In the genomic region with DNA sequence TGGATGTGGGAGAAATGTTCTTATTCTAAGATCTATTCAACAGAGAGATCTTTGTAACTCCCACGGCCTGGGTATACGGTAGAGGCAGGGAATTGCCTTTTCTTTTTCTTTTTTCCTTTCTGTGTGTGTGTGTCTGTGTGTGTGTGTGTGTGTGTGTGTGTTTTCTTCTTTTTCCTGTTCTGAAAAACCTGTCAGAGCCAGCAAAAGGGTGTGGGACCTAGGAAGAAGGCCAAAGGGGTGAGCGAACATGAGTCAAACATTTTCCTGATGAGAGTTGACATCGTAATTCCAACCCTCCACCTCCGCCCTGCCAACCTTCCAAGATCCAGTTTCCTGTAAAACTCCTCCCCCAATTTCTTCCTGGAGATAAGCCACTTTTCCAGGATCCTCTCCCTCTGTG, we compare ENCODE assay signal across 11 cellular contexts. TPM values are rescaled to one million over a fixed set of nuclear protein-coding genes. Genes with fewer than 3 reads are reported as not detected.
DNase-seq lines count a peak whose midpoint lies in the region; ATAC-seq and TF ChIP-seq lines count a peak whose summit lies in the region.
"Had no signal": no experiment of that assay in that cellular context is flagged by ENCODE, and none has a peak within 500 bp of the region (broad histone marks: within the 10 kb centered on the region; RNA-seq: fewer than 3 reads in every experiment).

No MANE protein-coding gene starts in this region.

- H2AK9ac ChIP-seq in IMR-90 (replicated peaks; ENCODE audit: low read depth, low read length, poor library complexity), result peak overlapping the region; percentile 39

- intact Hi-C loops in IMR-90 (cut with micrococcal nuclease), result loop anchor here (10.0 kb wide), 1 partner anchor 362 kb away; no protein-coding TSS in a partner anchor
- intact Hi-C loops in lower leg skin (cut with DNase I; ENCODE audit: low total_unique reads), result no loop called here

- no peak overlapping the region; the same call in 1 of the 2 replicates for H4K5ac ChIP-seq in IMR-90 (ENCODE audit: low read depth, low read length)

- no peaks in the 10 kb centered on the region for H3K27me3 ChIP-seq in IMR-90 (ENCODE audit: control insufficient read depth, insufficient read depth, low read length)
- no peaks in the 10 kb centered on the region for H3K27me3 ChIP-seq in thoracic aorta (replicated peaks; ENCODE audit: insufficient read depth)
- H3K27me3 ChIP-seq: SJCRH30 had no signal

- H3K4me3 Mint-ChIP-seq in activated T-helper 17 cell treated with anti-CD3 and anti-CD28 coated beads, Interleukin-2, amount 50 U/mL, for 72 hours, result no peak overlapping the region
- H3K4me3 Mint-ChIP-seq: endodermal cell; stimulated activated effector memory CD8-positive, alpha-beta T cell treated with anti-CD3 and anti-CD28 coated beads, Interleukin-12 subunit alpha, Interleukin-12 subunit beta, amount 100 ng/mL, for 72 hours had no signal

- ATAC-seq in IMR-90 (ENCODE audit: low read depth) (no peak), thoracic aorta (ENCODE audit: insufficient number of reproducible peaks, low FRiP score, low read depth) (no peak), HG03139 (IDR thresholded peaks at IDR 0.05; ENCODE audit: unreplicated experiment) (no peak), GM18520 (IDR thresholded peaks at IDR 0.05; ENCODE audit: unreplicated experiment) (no peak)
- ATAC-seq in activated T-helper 17 cell treated with anti-CD3 and anti-CD28 coated beads, Interleukin-2, amount 50 U/mL, for 72 hours (replicated peaks), result no peak
- ATAC-seq: stimulated activated effector memory CD8-positive, alpha-beta T cell treated with anti-CD3 and anti-CD28 coated beads, Interleukin-12 subunit alpha, Interleukin-12 subunit beta, amount 100 ng/mL, for 72 hours had no signal

- H2AK5ac ChIP-seq in IMR-90 (ENCODE audit: low read depth, low read length), result peak overlapping the region; percentile 55

- DNase-seq in IMR-90 (peak; percentile 71), dedifferentiated amniotic fluid mesenchymal stem cell (ENCODE audit: extremely low spot score) (peak; percentile 65), lower leg skin (ENCODE audit: low spot score in 2 of 2) (peak; percentile 87 to 88), thoracic aorta (ENCODE audit: low spot score) (no peak), GM10248 (ENCODE audit: extremely low spot score) (no peak)
- DNase-seq: endodermal cell, SJCRH30 had no signal

- H3K9me1 ChIP-seq in IMR-90 (ENCODE audit: insufficient read depth, low read length), result peaks cover 16% of the 10 kb centered on the region

- POLR2A ChIA-PET in IMR-90 (lab: Charles Lee; ENCODE audit: unreplicated experiment), result no interaction called here
- POLR2A ChIA-PET in GM10248 (lab: Yijun Ruan, JAX), result no interaction called here

- peak overlapping the region; percentile 59 for H2BK5ac ChIP-seq in IMR-90 (ENCODE audit: low read depth, low read length, poor library complexity, severe bottlenecking)

- peaks cover 9% of the 10 kb centered on the region for H3K4me1 Mint-ChIP-seq in activated T-helper 17 cell treated with anti-CD3 and anti-CD28 coated beads, Interleukin-2, amount 50 U/mL, for 72 hours

- H3K27ac ChIP-seq in IMR-90 (ENCODE audit: insufficient read depth, low read length) (no peak overlapping the region), thoracic aorta (peak overlapping the region; percentile 93 to 97)
- H3K27ac ChIP-seq: SJCRH30 had no signal

- no peaks in the 10 kb centered on the region for H3K27me3 Mint-ChIP-seq in activated T-helper 17 cell treated with anti-CD3 and anti-CD28 coated beads, Interleukin-2, amount 50 U/mL, for 72 hours

- CTCF ChIA-PET in IMR-90 (lab: Yijun Ruan, JAX), result no interaction called here
- CTCF ChIA-PET in GM10248 (lab: Yijun Ruan, JAX), result interaction anchor here (3.2 kb wide), 1 partner anchor 9 kb away, joined by 11 read pairs; no protein-coding TSS in a partner anchor

- TF ChIP-seq CTCF in IMR-90 (conservative IDR thresholded peaks at IDR 0.05; ENCODE audit: low read depth, low read length) (no peak), lower leg skin (IDR thresholded peaks at IDR 0.05) (no peak), thoracic aorta (IDR thresholded peaks at IDR 0.05) (no peak), GM10248 (IDR thresholded peaks at IDR 0.05; ENCODE audit: control extremely low read depth, extremely low read depth, low read depth, missing control alignments) (no peak)

- H2BK15ac ChIP-seq in IMR-90 (ENCODE audit: low read depth, low read length), result peak overlapping the region; percentile 94

- no TSS peak for BruUV-seq in IMR-90 (replicated peaks; lab: Mats Ljungman, UMichigan)

- H3K36me3 ChIP-seq in IMR-90 (ENCODE audit: control insufficient read depth, insufficient read depth, low read length), result no peaks in the 10 kb centered on the region
- H3K36me3 ChIP-seq in thoracic aorta, result no peaks in the 10 kb centered on the region
- H3K36me3 ChIP-seq: SJCRH30 had no signal

- TF ChIP-seq POLR2A in IMR-90 (IDR thresholded peaks at IDR 0.05; ENCODE audit: low read depth, low read length) (no peak), lower leg skin (IDR thresholded peaks at IDR 0.05) (no peak)

- no peak overlapping the region for H3K9ac ChIP-seq in IMR-90 (ENCODE audit: low read depth, low read length)

- H4K20me1 ChIP-seq in IMR-90 (ENCODE audit: insufficient read depth, low read length), result peaks cover 11% of the 10 kb centered on the region; the same call in 1 of the 2 replicates

- no peak overlapping the region for H3K56ac ChIP-seq in IMR-90 (ENCODE audit: extremely low read depth, insufficient read depth, low read length)

- H3K79me1 ChIP-seq in IMR-90 (ENCODE audit: low read depth in 1 of 2, low read length in 2 of 2), result peaks cover 5 to 23% of the 10 kb centered on the region in 2 experiments; a peak in 3 of 4 replicates

- no peak overlapping the region for H3K27ac Mint-ChIP-seq in activated T-helper 17 cell treated with anti-CD3 and anti-CD28 coated beads, Interleukin-2, amount 50 U/mL, for 72 hours
- H3K27ac Mint-ChIP-seq: endodermal cell; stimulated activated effector memory CD8-positive, alpha-beta T cell treated with anti-CD3 and anti-CD28 coated beads, Interleukin-12 subunit alpha, Interleukin-12 subunit beta, amount 100 ng/mL, for 72 hours had no signal

- 10% methylated on average over 2 of the region's 5 CpGs; no CpG with 5 or more reads in 1 of the 2 experiments for WGBS in IMR-90 (ENCODE audit: extremely low coverage in 2 of 2, insufficient read length in 1 of 2), 2 experiments
- 17 to 28% methylated on average over 5 of the region's 5 CpGs for WGBS in lower leg skin, 2 donors

- peak overlapping the region; percentile 53; the same call in 1 of the 2 replicates for H3K18ac ChIP-seq in IMR-90 (ENCODE audit: low read depth, low read length)

- H3K9me3 Mint-ChIP-seq in activated T-helper 17 cell treated with anti-CD3 and anti-CD28 coated beads, Interleukin-2, amount 50 U/mL, for 72 hours, result no peaks in the 10 kb centered on the region
- H3K9me3 Mint-ChIP-seq: endodermal cell; stimulated activated effector memory CD8-positive, alpha-beta T cell treated with anti-CD3 and anti-CD28 coated beads, Interleukin-12 subunit alpha, Interleukin-12 subunit beta, amount 100 ng/mL, for 72 hours had no signal

- H2AFZ ChIP-seq in IMR-90 (replicated peaks; ENCODE audit: low read length, poor library complexity), result peak overlapping the region; percentile 61

- H2BK120ac ChIP-seq in IMR-90 (ENCODE audit: low read depth, low read length), result peak overlapping the region; percentile 83

- H3K9me3 ChIP-seq in IMR-90 (ENCODE audit: control insufficient read depth, insufficient read depth, low read length) (no peaks in the 10 kb centered on the region), thoracic aorta (no peaks in the 10 kb centered on the region)
- H3K9me3 ChIP-seq: SJCRH30 had no signal

- TF ChIP-seq RAD21 in IMR-90 (IDR thresholded peaks at IDR 0.05; ENCODE audit: low read length), result no peak

- peak overlapping the region; percentile 69 for H4K91ac ChIP-seq in IMR-90 (ENCODE audit: insufficient read depth, low read depth, low read length)

- H2BK20ac ChIP-seq in IMR-90 (ENCODE audit: low read depth, low read length), result peak overlapping the region; percentile 77

- dilution Hi-C loops in IMR-90 (cut with HindIII; ENCODE audit: low sequenced_read_pairs, unreplicated experiment), result no loop called here

- H3K14ac ChIP-seq in IMR-90 (replicated peaks; ENCODE audit: low read depth, low read length), result peak overlapping the region; percentile 34; the same call in 1 of the 2 replicates

- H3K36me3 Mint-ChIP-seq in activated T-helper 17 cell treated with anti-CD3 and anti-CD28 coated beads, Interleukin-2, amount 50 U/mL, for 72 hours (ENCODE audit: low read depth), result peaks cover 22% of the 10 kb centered on the region

- H3K4me2 ChIP-seq in IMR-90 (ENCODE audit: low read depth, low read length), result peak overlapping the region; percentile 10; the same call in 1 of the 2 replicates

- H3K23ac ChIP-seq in IMR-90 (ENCODE audit: low read depth, low read length), result peak overlapping the region; percentile 83

- no peak overlapping the region for H3K4me3 ChIP-seq in IMR-90 (ENCODE audit: insufficient read depth, low read depth, low read length)
- H3K4me3 ChIP-seq in lower leg skin (ENCODE audit: low read depth, poor library complexity, severe bottlenecking), result no peak overlapping the region
- H3K4me3 ChIP-seq in thoracic aorta, result no peak overlapping the region
- H3K4me3 ChIP-seq: SJCRH30 had no signal

- H3K4ac ChIP-seq in IMR-90 (ENCODE audit: low read depth, low read length), result peak overlapping the region; percentile 67

- H3K4me1 ChIP-seq in IMR-90 (ENCODE audit: control insufficient read depth, insufficient read depth, low read length) (peaks cover 13% of the 10 kb centered on the region; the same call in 1 of the 2 replicates), thoracic aorta (ENCODE audit: control insufficient read depth in 1 of 2, low read depth in 2 of 2) (peaks cover 17 to 31% of the 10 kb centered on the region in 2 donors)

- peak overlapping the region; percentile 75 to 84 for H4K8ac ChIP-seq in IMR-90 (ENCODE audit: low read depth in 2 of 2, low read length in 2 of 2)

- in situ Hi-C loops in IMR-90 (cut with MboI; ENCODE audit: low sequenced_read_pairs), result loop anchor here (10.0 to 25.0 kb wide), 2 partner anchors 148 to 1055 kb away; no protein-coding TSS in a partner anchor

RNA-seq across cellular contexts. Expression of gene CHIC2, which starts 2.8 kb away (rescaled TPM):
- total RNA-seq in IMR-90 (2012; rRNA removed), result 26.3 and 65.0 TPM in 2 replicates
- 18.8 and 20.4 TPM in 2 replicates for polyA plus RNA-seq in IMR-90 (2012; rRNA removed)
- 25.1 and 34.5 TPM in 2 replicates for polyA plus RNA-seq in IMR-90 (2012; cell fraction: cytosol; rRNA removed)
- 13.2 and 17.0 TPM in 2 replicates for polyA plus RNA-seq in IMR-90 (2012; cell fraction: nucleus; rRNA removed; ENCODE audit: low replicate concordance)
- 10 to 100 TPM; 63.0 to 80.7 (median 69.8) TPM for total RNA-seq in lower leg skin
- total RNA-seq in thoracic aorta, result 10 to 100 TPM; 52.8 to 75.0 TPM
- 10 to 100 TPM; 12.8 to 21.8 TPM for total RNA-seq in activated T-helper 17 cell treated with anti-CD3 and anti-CD28 coated beads, Interleukin-2, amount 50 U/mL, for 72 hours

RNA-seq across cellular contexts. Expression of gene GSX2, which starts 32.8 kb away (rescaled TPM):
- not detected in 2 replicates for total RNA-seq in IMR-90 (2012; rRNA removed)
- not detected in 2 replicates for polyA plus RNA-seq in IMR-90 (2012; rRNA removed)
- polyA plus RNA-seq in IMR-90 (2012; cell fraction: cytosol; rRNA removed), result 0.03 TPM in 1 of 2 replicates, not detected in the other
- polyA plus RNA-seq in IMR-90 (2012; cell fraction: nucleus; rRNA removed; ENCODE audit: low replicate concordance), result not detected in 2 replicates
- total RNA-seq in lower leg skin, result 1 to 10 TPM in 3 of 4 donors, under 1 TPM in 1; 0.81 to 2.8 (median 1.7) TPM
- not detected for total RNA-seq in thoracic aorta
- not detected for total RNA-seq in activated T-helper 17 cell treated with anti-CD3 and anti-CD28 coated beads, Interleukin-2, amount 50 U/mL, for 72 hours
- total RNA-seq: endodermal cell had no signal

Comparison
In these comparisons a context has a peak if more than half of its experiments do, and no peak if none do; other contexts are left out.
1. DNase-seq: peak in IMR-90 (single experiment), dedifferentiated amniotic fluid mesenchymal stem cell (single experiment) and lower leg skin (2 of 2); none in thoracic aorta (single experiment) and GM10248 (single experiment).